In the genomic region with DNA sequence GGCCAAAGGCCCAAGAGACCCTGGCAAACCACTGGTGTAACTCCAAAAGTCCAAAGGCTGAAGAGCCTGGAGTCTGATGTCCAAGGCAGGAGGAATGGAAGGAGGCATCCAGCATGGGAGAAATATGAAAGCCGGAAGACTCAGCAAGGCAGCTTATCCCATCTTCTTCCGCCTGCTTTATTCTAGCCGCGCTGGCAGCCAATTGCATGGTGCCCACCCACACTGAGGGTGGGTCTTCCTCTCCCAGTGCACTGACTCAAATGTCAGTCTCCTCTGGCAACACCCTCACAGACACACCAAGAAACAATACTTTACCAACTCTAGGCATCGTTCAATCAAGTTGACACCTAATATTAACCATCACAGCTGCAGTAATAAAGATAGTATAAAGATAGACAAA, we compare ENCODE assay signal across 9 cellular contexts. TPM values are rescaled to one million over a fixed set of nuclear protein-coding genes. Genes with fewer than 3 reads are reported as not detected.
"Had no signal": no experiment of that assay in that cellular context is flagged by ENCODE, and none has a peak within 500 bp of the region (broad histone marks: within the 10 kb centered on the region; RNA-seq: fewer than 3 reads in every experiment).

No MANE protein-coding gene starts in this region.

- DNase-seq: GM23248, GOT3, H7, H9, HCEC 1CT, HFFc6 had no signal

- ATAC-seq: GM23338, HCT116 had no signal

- H3K36me3 ChIP-seq: HAP-1 had no signal

- H3K4me3 ChIP-seq: GM23248, GM23338, HAP-1 had no signal

- H3K27ac ChIP-seq: GM23248 had no signal

- H3K9me3 ChIP-seq: HAP-1 had no signal

RNA-seq across cellular contexts. Expression of gene MAPK4, which starts 34.1 kb away (rescaled TPM):
- total RNA-seq: HFFc6 had no signal
